29 cellular contexts compared by ENCODE assay signal in genomic region chr5:58392491-58392890, GRCh38.
"Had no signal": no experiment of that assay in that cellular context is flagged by ENCODE, and none has a peak within 500 bp of the region (broad histone marks: within the 10 kb centered on the region; RNA-seq: fewer than 3 reads in every experiment).

No MANE protein-coding gene starts in this region.

- H3K9me3 ChIP-seq: heart left ventricle, left lung, lower lobe of right lung, pancreas, psoas muscle, right lobe of liver, tibial nerve, uterus had no signal

- H3K4me3 Mint-ChIP-seq: immature natural killer cell; mesothelial cell of epicardium; naive B cell; natural killer cell; nephron progenitor cell; stimulated activated memory B cell treated with anti-CD40 and anti-IgM and Interleukin-4, amounts not matched to agents 10 μg/mL and 1 μg/mL and 100 μg/mL, for 72 hours; stimulated activated naive CD8-positive, alpha-beta T cell treated with anti-CD3 and anti-CD28 coated beads, Interleukin-15, amount 100 ng/mL, for 72 hours; type B pancreatic cell had no signal

- H3K27me3 Mint-ChIP-seq: type B pancreatic cell had no signal

- H3K4me1 Mint-ChIP-seq: immature natural killer cell; naive B cell; natural killer cell; stimulated activated memory B cell treated with anti-CD40 and anti-IgM and Interleukin-4, amounts not matched to agents 10 μg/mL and 1 μg/mL and 100 μg/mL, for 72 hours; stimulated activated naive CD8-positive, alpha-beta T cell treated with anti-CD3 and anti-CD28 coated beads, Interleukin-15, amount 100 ng/mL, for 72 hours had no signal

- DNase-seq: heart left ventricle; hypothalamus; immature natural killer cell; kidney; left colon; left lung; lower lobe of right lung; mesendoderm; naive B cell; natural killer cell; nephron progenitor cell; pancreas; posterior cingulate gyrus; psoas muscle; right lobe of liver; stimulated activated CD4-positive, alpha-beta T cell treated with anti-CD3 and anti-CD28 coated beads, Interleukin-1b, Interleukin-23, amount 100 ng/mL, for 48 hours; stimulated activated CD4-positive, alpha-beta T cell treated with anti-CD3 and anti-CD28 coated beads, Interleukin-2, amount 100 ng/mL, for 48 hours; stimulated activated CD4-positive, alpha-beta T cell treated with anti-CD3 and anti-CD28 coated beads, Interleukin-4, amount 100 ng/mL, for 4 hours; stimulated activated CD8-positive, alpha-beta memory T cell treated with anti-CD3 and anti-CD28 coated beads, Interleukin-4, amount 100 ng/mL, for 48 hours; stimulated activated naive CD4-positive, alpha-beta T cell treated with Interleukin-2 at 50 U/mL for 16 hours; stimulated activated naive CD8-positive, alpha-beta T cell treated with anti-CD3 and anti-CD28 coated beads, Interleukin-15, amount 100 ng/mL, for 72 hours; substantia nigra; uterus had no signal

- H3K27ac ChIP-seq: heart left ventricle, left lung, lower lobe of right lung, pancreas, psoas muscle, right atrium auricular region, right lobe of liver, tibial nerve, uterus had no signal

- H3K27me3 ChIP-seq: heart left ventricle, left lung, pancreas, right atrium auricular region, right lobe of liver, tibial nerve, uterus had no signal

- H3K4me1 ChIP-seq: heart left ventricle, left lung, lower lobe of right lung, pancreas, psoas muscle, right atrium auricular region, right lobe of liver, tibial nerve, uterus had no signal

- H3K36me3 Mint-ChIP-seq: immature natural killer cell; mesothelial cell of epicardium; naive B cell; natural killer cell; stimulated activated memory B cell treated with anti-CD40 and anti-IgM and Interleukin-4, amounts not matched to agents 10 μg/mL and 1 μg/mL and 100 μg/mL, for 72 hours; type B pancreatic cell had no signal

- H3K36me3 ChIP-seq: heart left ventricle, left lung, lower lobe of right lung, pancreas, right atrium auricular region, right lobe of liver, tibial nerve, uterus had no signal

- H3K4me3 ChIP-seq: heart left ventricle, left lung, lower lobe of right lung, pancreas, psoas muscle, right atrium auricular region, right lobe of liver, smooth muscle cell, tibial nerve, uterus had no signal

- H3K9me3 Mint-ChIP-seq: natural killer cell; stimulated activated memory B cell treated with anti-CD40 and anti-IgM and Interleukin-4, amounts not matched to agents 10 μg/mL and 1 μg/mL and 100 μg/mL, for 72 hours; stimulated activated naive CD8-positive, alpha-beta T cell treated with anti-CD3 and anti-CD28 coated beads, Interleukin-15, amount 100 ng/mL, for 72 hours had no signal

- H3K4me2 ChIP-seq: smooth muscle cell had no signal

- H3K27ac Mint-ChIP-seq: immature natural killer cell; natural killer cell; nephron progenitor cell; stimulated activated memory B cell treated with anti-CD40 and anti-IgM and Interleukin-4, amounts not matched to agents 10 μg/mL and 1 μg/mL and 100 μg/mL, for 72 hours; stimulated activated naive CD8-positive, alpha-beta T cell treated with anti-CD3 and anti-CD28 coated beads, Interleukin-15, amount 100 ng/mL, for 72 hours; type B pancreatic cell had no signal
